In genomic region chr1:145956361-145956760, GRCh38 we compare ENCODE assay signal across 8 cellular contexts. TPM values are rescaled to one million over a fixed set of nuclear protein-coding genes. Genes with fewer than 3 reads are reported as not detected.
DNase-seq lines count a peak whose midpoint lies in the region; ATAC-seq, FAIRE-seq and TF ChIP-seq lines count a peak whose summit lies in the region.

No MANE protein-coding gene starts in this region.

- peaks cover 34% of the 10 kb centered on the region for H4K20me1 ChIP-seq in astrocyte (ENCODE audit: insufficient read depth, low read length)

- H3K4me1 Mint-ChIP-seq in activated T-cell treated with anti-CD3 and anti-CD28 coated beads, Interleukin-2, amount 50 U/mL, for 24 hours (ENCODE audit: low read depth) = peaks cover 77% of the 10 kb centered on the region
- H3K4me1 Mint-ChIP-seq in astrocyte (ENCODE audit: low read depth, unreplicated experiment) = peaks cover 18% of the 10 kb centered on the region

- H3K27ac ChIP-seq in astrocyte (ENCODE audit: low read depth, low read length) (peak overlapping the region; percentile 83), lower lobe of right lung (peak overlapping the region; percentile 96), tibial artery (peak overlapping the region; percentile 96 to 99)

- peaks cover 38% of the 10 kb centered on the region for H3K36me3 Mint-ChIP-seq in activated T-cell treated with anti-CD3 and anti-CD28 coated beads, Interleukin-2, amount 50 U/mL, for 24 hours (ENCODE audit: low read depth)
- H3K36me3 Mint-ChIP-seq in astrocyte (ENCODE audit: low read depth, unreplicated experiment) = peaks cover 4% of the 10 kb centered on the region

- no peaks in the 10 kb centered on the region for H3K27me3 ChIP-seq in astrocyte (ENCODE audit: insufficient read depth, low read length)
- no peaks in the 10 kb centered on the region for H3K27me3 ChIP-seq in lower lobe of right lung (ENCODE audit: low read depth)
- H3K27me3 ChIP-seq in tibial artery = no peaks in the 10 kb centered on the region

- no peaks in the 10 kb centered on the region for H3K9me3 ChIP-seq in astrocyte (ENCODE audit: insufficient read depth, low read depth, low read length)
- H3K9me3 ChIP-seq in lower lobe of right lung = no peaks in the 10 kb centered on the region
- H3K9me3 ChIP-seq in tibial artery = no peaks in the 10 kb centered on the region

- intact Hi-C loops in lower lobe of right lung (cut with DNase I) = no loop called here
- intact Hi-C loops in tibial artery (cut with DNase I; ENCODE audit: low total_unique reads) = no loop called here

- H3K4me3 ChIP-seq in astrocyte (ENCODE audit: insufficient read depth, low read depth, low read length) (peak overlapping the region; percentile 78), lower lobe of right lung (peak overlapping the region; percentile 76), tibial artery (peak overlapping the region; percentile 76 to 79)

- H3K9ac ChIP-seq in astrocyte (ENCODE audit: low read length) = peak overlapping the region; percentile 82

- ATAC-seq in lower lobe of right lung = no peak
- ATAC-seq in activated CD4-positive, CD25-positive, alpha-beta regulatory T cell treated with anti-CD3 and anti-CD28 coated beads, Interleukin-2, amount 50 U/mL, for 24 hours = no peak

- H2AFZ ChIP-seq in astrocyte (ENCODE audit: low read depth, low read length) = no peak overlapping the region

- peaks cover 5% of the 10 kb centered on the region for H3K36me3 ChIP-seq in astrocyte (ENCODE audit: insufficient read depth, low read length)
- H3K36me3 ChIP-seq in lower lobe of right lung = no peaks in the 10 kb centered on the region
- peaks cover 0 to 4% (median 0%) of the 10 kb centered on the region in 3 donors for H3K36me3 ChIP-seq in tibial artery

- no peak for TF ChIP-seq CTCF in astrocyte (IDR thresholded peaks at IDR 0.05; ENCODE audit: insufficient read depth, low read depth, low read length)
- TF ChIP-seq CTCF in lower lobe of right lung (IDR thresholded peaks at IDR 0.05) = no peak
- no peak for TF ChIP-seq CTCF in tibial artery (IDR thresholded peaks at IDR 0.05)

- no peaks in the 10 kb centered on the region for H3K27me3 Mint-ChIP-seq in activated T-cell treated with anti-CD3 and anti-CD28 coated beads, Interleukin-2, amount 50 U/mL, for 24 hours
- no peaks in the 10 kb centered on the region for H3K27me3 Mint-ChIP-seq in astrocyte (ENCODE audit: low read depth, unreplicated experiment)

- H3K79me2 ChIP-seq in astrocyte (ENCODE audit: insufficient read depth, low read length) = peaks cover 61% of the 10 kb centered on the region

- H3K4me1 ChIP-seq in astrocyte (ENCODE audit: insufficient read depth, low read length) (peaks cover 20% of the 10 kb centered on the region), lower lobe of right lung (peaks cover 55% of the 10 kb centered on the region), tibial artery (peaks cover 0 to 70% (median 55%) of the 10 kb centered on the region in 4 donors)

- peak overlapping the region; percentile 80 for H3K27ac Mint-ChIP-seq in activated T-cell treated with anti-CD3 and anti-CD28 coated beads, Interleukin-2, amount 50 U/mL, for 24 hours
- H3K27ac Mint-ChIP-seq in astrocyte (ENCODE audit: unreplicated experiment) = no peak overlapping the region

- H3K9me3 Mint-ChIP-seq in activated T-cell treated with anti-CD3 and anti-CD28 coated beads, Interleukin-2, amount 50 U/mL, for 24 hours = no peaks in the 10 kb centered on the region
- peaks cover 2% of the 10 kb centered on the region for H3K9me3 Mint-ChIP-seq in astrocyte (ENCODE audit: unreplicated experiment)

- no peak for DNase-seq in activated T-cell treated with anti-CD3 and anti-CD28 coated beads, Interleukin-2, amount 50 U/mL, for 24 hours
- DNase-seq in activated T-cell treated with anti-CD3 and anti-CD28 coated beads for 4 hours (no peak), astrocyte (ENCODE audit: low read depth) (no peak), lower lobe of right lung (no peak), tibial artery (no peak), DMS114 treated with DMSO at 0.1 percent for 48 hours (lab: John Stamatoyannopoulos, UW; ENCODE audit: unreplicated experiment) (no peak), superior temporal gyrus (ENCODE audit: extremely low spot score) (no peak)

- FAIRE-seq in astrocyte (lab: Jason Lieb, UNC) = no peak

- H3K4me2 ChIP-seq in astrocyte (ENCODE audit: low read length) = peak overlapping the region; percentile 92

- peak overlapping the region; percentile 81 for H3K4me3 Mint-ChIP-seq in activated T-cell treated with anti-CD3 and anti-CD28 coated beads, Interleukin-2, amount 50 U/mL, for 24 hours
- peak overlapping the region; percentile 92 for H3K4me3 Mint-ChIP-seq in astrocyte (ENCODE audit: unreplicated experiment)

RNA-seq across cellular contexts. Expression of gene LIX1L, which starts 1.5 kb away (rescaled TPM):
- total RNA-seq in astrocyte (35.4 and 37.2 TPM in 2 replicates), lower lobe of right lung (30.9 TPM)

RNA-seq across cellular contexts. Expression of gene ANKRD34A, which starts 8.0 kb away (rescaled TPM):
- total RNA-seq in astrocyte = 5.8 and 6.3 TPM in 2 replicates
- total RNA-seq in lower lobe of right lung = 0.41 TPM

RNA-seq across cellular contexts. Expression of gene POLR3GL, which starts 8.1 kb away (rescaled TPM):
- 19.2 and 20.5 TPM in 2 replicates for total RNA-seq in astrocyte
- total RNA-seq in lower lobe of right lung = 25.4 TPM

RNA-seq across cellular contexts. Expression of gene RBM8A, which starts 29.1 kb away (rescaled TPM):
- total RNA-seq in astrocyte (157 and 177 TPM in 2 replicates), lower lobe of right lung (109 TPM)

RNA-seq across cellular contexts. Expression of gene PEX11B, which starts 37.8 kb away (rescaled TPM):
- 19.9 and 20.7 TPM in 2 replicates for total RNA-seq in astrocyte
- total RNA-seq in lower lobe of right lung = 28.6 TPM
